In the genomic region with DNA sequence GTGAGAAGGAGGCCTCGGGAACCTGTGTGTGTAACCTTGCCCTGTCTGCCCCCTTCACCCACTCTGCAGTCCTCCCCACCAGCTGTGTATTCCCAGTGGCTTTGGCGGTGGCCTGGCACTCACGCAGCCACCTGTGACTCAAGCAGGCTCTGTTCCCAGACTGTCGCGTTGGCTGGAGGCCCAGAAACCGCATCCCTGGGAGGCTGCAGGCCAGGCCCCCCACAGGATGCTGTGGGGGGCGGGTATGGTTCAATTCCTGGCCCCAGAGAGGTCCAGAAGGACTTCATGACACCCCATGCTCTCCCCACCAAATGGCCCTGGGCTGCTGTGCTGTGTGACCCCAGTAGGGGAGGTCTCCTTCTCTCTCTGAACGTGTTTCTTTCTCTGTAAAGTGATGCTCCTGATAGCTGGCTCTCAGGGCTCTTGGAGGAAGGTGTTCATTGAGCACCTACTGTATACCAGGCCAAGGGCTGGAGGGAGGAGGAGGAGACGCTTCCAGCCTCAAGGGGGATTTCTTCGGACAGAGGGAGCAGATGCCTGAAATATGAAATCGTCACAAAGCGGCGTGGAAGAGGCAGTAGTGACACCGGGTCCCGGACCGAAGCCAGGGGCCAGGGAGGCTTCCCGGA, we compare ENCODE assay signal across 14 cellular contexts. TPM values are rescaled to one million over a fixed set of nuclear protein-coding genes. Genes with fewer than 3 reads are reported as not detected.
DNase-seq lines count a peak whose midpoint lies in the region; ATAC-seq and TF ChIP-seq lines count a peak whose summit lies in the region.
"Had no signal": no experiment of that assay in that cellular context is flagged by ENCODE, and none has a peak within 500 bp of the region (broad histone marks: within the 10 kb centered on the region; RNA-seq: fewer than 3 reads in every experiment).

No MANE protein-coding gene starts in this region.

- no peak overlapping the region for H3K4me3 ChIP-seq in fibroblast of lung (replicated peaks in 1 of 4; ENCODE audit: control extremely low read depth in 1 of 4, insufficient read depth in 1 of 4, low read depth in 3 of 4, low read length in 4 of 4)
- H3K4me3 ChIP-seq in CD8-positive, alpha-beta T cell (ENCODE audit: low read depth, low read length): no peak overlapping the region
- H3K4me3 ChIP-seq: left lung had no signal

- H3K27me3 Mint-ChIP-seq in CD8-positive, alpha-beta T cell (ENCODE audit: low read depth): peaks cover 50% of the 10 kb centered on the region

- no peaks in the 10 kb centered on the region for H3K79me2 ChIP-seq in fibroblast of lung (ENCODE audit: control insufficient read depth, insufficient read depth, low read length)

- ATAC-seq in left cardiac atrium: peak; percentile 21 to 64
- no peak for ATAC-seq in Right ventricle myocardium superior (ENCODE audit: poor library complexity)
- no peak for ATAC-seq in CD8-positive, alpha-beta T cell
- no peak for ATAC-seq in GM21360 (IDR thresholded peaks at IDR 0.05; ENCODE audit: unreplicated experiment)
- ATAC-seq in HG02852 (IDR thresholded peaks at IDR 0.05; ENCODE audit: unreplicated experiment): no peak
- ATAC-seq: left lung had no signal

- no peaks in the 10 kb centered on the region for H3K36me3 ChIP-seq in fibroblast of lung (ENCODE audit: control insufficient read depth, insufficient read depth, low read length)
- H3K36me3 ChIP-seq in CD8-positive, alpha-beta T cell (ENCODE audit: insufficient read depth, low read length): no peaks in the 10 kb centered on the region
- H3K36me3 ChIP-seq: left lung had no signal

- intact Hi-C loops in left cardiac atrium (cut with DNase I) (loop anchor here in 1 of 2 donors (10.0 kb wide), 1 partner anchor 155 kb away; a partner anchor contains a TSS), Right ventricle myocardium superior (cut with DNase I) (no loop called here)
- intact Hi-C loops in CD8-positive, alpha-beta T cell (cut with DNase I, micrococcal nuclease): no loop called here

- POLR2A ChIA-PET in CD8-positive, alpha-beta T cell (lab: Charles Lee): no interaction called here

- no peak overlapping the region for H3K9ac ChIP-seq in fibroblast of lung (ENCODE audit: insufficient read depth, low read length)

- DNase-seq in left cardiac atrium: no peak
- no peak for DNase-seq in Right ventricle myocardium superior
- DNase-seq in NCI-H69 (lab: John Stamatoyannopoulos, UW): peak; percentile 72
- peak; percentile 30 to 54 for DNase-seq in fibroblast of lung (ENCODE audit: low read depth in 2 of 2)
- no peak for DNase-seq in AG08395 (ENCODE audit: low spot score)
- no peak for DNase-seq in CD8-positive, alpha-beta T cell
- DNase-seq: activated CD4-positive, alpha-beta T cell treated with anti-CD3 and anti-CD28 coated beads, Interleukin-2, amount 50 U/mL, for 4 hours; erythroblast; MM.1S had no signal

- no peak overlapping the region for H2AFZ ChIP-seq in fibroblast of lung (ENCODE audit: low read length)

- CTCF ChIA-PET in CD8-positive, alpha-beta T cell (lab: Charles Lee): no interaction called here

- H3K27ac Mint-ChIP-seq in CD8-positive, alpha-beta T cell: no peak overlapping the region

- H3K4me1 Mint-ChIP-seq in CD8-positive, alpha-beta T cell (ENCODE audit: low read depth): peaks cover 5% of the 10 kb centered on the region

- no peaks in the 10 kb centered on the region for H3K36me3 Mint-ChIP-seq in CD8-positive, alpha-beta T cell

- no peaks in the 10 kb centered on the region for H3K9me3 ChIP-seq in fibroblast of lung (ENCODE audit: control insufficient read depth, insufficient read depth, low read depth, low read length)
- H3K9me3 ChIP-seq in CD8-positive, alpha-beta T cell (ENCODE audit: low read length): no peaks in the 10 kb centered on the region

- H3K4me1 ChIP-seq in fibroblast of lung (ENCODE audit: control insufficient read depth, extremely low read depth, insufficient read depth, low read length): no peaks in the 10 kb centered on the region
- peaks cover 10% of the 10 kb centered on the region for H3K4me1 ChIP-seq in CD8-positive, alpha-beta T cell (ENCODE audit: insufficient read depth, low read length)

- H3K4me3 Mint-ChIP-seq in CD8-positive, alpha-beta T cell: no peak overlapping the region

- H4K20me1 ChIP-seq in fibroblast of lung (ENCODE audit: control insufficient read depth, extremely low read depth, insufficient read depth, low read length): no peaks in the 10 kb centered on the region

- no peak for TF ChIP-seq CTCF in fibroblast of lung (conservative IDR thresholded peaks at IDR 0.05 in 1 of 2, IDR thresholded peaks at IDR 0.05 in 1 of 2; ENCODE audit: low read depth in 1 of 2, low read length in 2 of 2)
- no peak for TF ChIP-seq CTCF in CD8-positive, alpha-beta T cell (IDR thresholded peaks at IDR 0.05)

- H3K9me3 Mint-ChIP-seq in CD8-positive, alpha-beta T cell: peaks cover 2% of the 10 kb centered on the region

- no peak overlapping the region for H3K27ac ChIP-seq in fibroblast of lung (ENCODE audit: insufficient read depth, low read length)
- H3K27ac ChIP-seq in CD8-positive, alpha-beta T cell (ENCODE audit: low read depth, low read length): no peak overlapping the region
- H3K27ac ChIP-seq: left lung had no signal

- H3K27me3 ChIP-seq in fibroblast of lung (ENCODE audit: control insufficient read depth, insufficient read depth, low read length): peaks cover 18% of the 10 kb centered on the region
- peaks cover 19% of the 10 kb centered on the region for H3K27me3 ChIP-seq in CD8-positive, alpha-beta T cell (ENCODE audit: insufficient read depth, low read length)

- H3K4me2 ChIP-seq in fibroblast of lung (ENCODE audit: extremely low read depth, insufficient read depth, low read length): no peak overlapping the region

RNA-seq across cellular contexts. Expression of a gene that starts 1.9 kb away (rescaled TPM):
- total RNA-seq in left cardiac atrium: not detected
- not detected for total RNA-seq in Right ventricle myocardium superior
- not detected in 2 replicates for total RNA-seq in fibroblast of lung
- polyA plus RNA-seq in fibroblast of lung: not detected in 2 replicates
- polyA plus RNA-seq in fibroblast of lung (2012): not detected in 2 replicates
- polyA minus RNA-seq in fibroblast of lung (ENCODE audit: low replicate concordance): not detected in 2 replicates
- total RNA-seq in CD8-positive, alpha-beta T cell: under 1 TPM; 0.33 to 0.46 TPM
- total RNA-seq: pulmonary artery endothelial cell had no signal

RNA-seq across cellular contexts. Expression of a gene that starts 18.5 kb away (rescaled TPM):
- total RNA-seq in left cardiac atrium: 10 to 100 TPM; 43.6 to 47.7 TPM
- 37.3 TPM for total RNA-seq in Right ventricle myocardium superior
- 43.1 and 61.6 TPM in 2 replicates for total RNA-seq in fibroblast of lung
- polyA plus RNA-seq in fibroblast of lung: 182 and 233 TPM in 2 replicates
- polyA plus RNA-seq in fibroblast of lung (2012): 197 and 217 TPM in 2 replicates
- polyA minus RNA-seq in fibroblast of lung (ENCODE audit: low replicate concordance): 8.1 and 34.4 TPM in 2 replicates
- 100 to 1,000 TPM; 103 to 113 TPM for total RNA-seq in CD8-positive, alpha-beta T cell

RNA-seq across cellular contexts. Expression of a gene that starts 18.6 kb away (rescaled TPM):
- 10 to 100 TPM; 22.9 to 33.7 TPM for total RNA-seq in left cardiac atrium
- total RNA-seq in Right ventricle myocardium superior: 23.9 TPM
- total RNA-seq in fibroblast of lung: 18.0 and 23.8 TPM in 2 replicates
- 10.7 and 16.0 TPM in 2 replicates for polyA plus RNA-seq in fibroblast of lung
- 24.0 and 29.0 TPM in 2 replicates for polyA plus RNA-seq in fibroblast of lung (2012)
- polyA minus RNA-seq in fibroblast of lung (ENCODE audit: low replicate concordance): 12.3 and 27.6 TPM in 2 replicates
- 100 to 1,000 TPM; 123 to 126 TPM for total RNA-seq in CD8-positive, alpha-beta T cell

RNA-seq across cellular contexts. Expression of a gene that starts 27.9 kb away (rescaled TPM):
- 1 to 10 TPM; 1.0 to 2.3 TPM for total RNA-seq in left cardiac atrium
- 0.70 TPM for total RNA-seq in Right ventricle myocardium superior
- not detected in 2 replicates for total RNA-seq in fibroblast of lung
- polyA plus RNA-seq in fibroblast of lung: not detected in 2 replicates
- polyA plus RNA-seq in fibroblast of lung (2012): 0.06 and 0.08 TPM in 2 replicates
- polyA minus RNA-seq in fibroblast of lung (ENCODE audit: low replicate concordance): not detected in 2 replicates
- total RNA-seq in CD8-positive, alpha-beta T cell: not detected
- total RNA-seq: pulmonary artery endothelial cell, SK-MEL-5 had no signal

RNA-seq across cellular contexts. Expression of a gene that starts 50.2 kb away (rescaled TPM):
- total RNA-seq in left cardiac atrium: not detected
- total RNA-seq in Right ventricle myocardium superior: not detected
- under 0.01 TPM in 1 of 2 replicates, not detected in the other for total RNA-seq in fibroblast of lung
- not detected in 2 replicates for polyA plus RNA-seq in fibroblast of lung
- polyA plus RNA-seq in fibroblast of lung (2012): 0.09 and 0.20 TPM in 2 replicates
- polyA minus RNA-seq in fibroblast of lung (ENCODE audit: low replicate concordance): not detected in 2 replicates
- total RNA-seq in CD8-positive, alpha-beta T cell: not detected
- total RNA-seq: left lung, pulmonary artery endothelial cell, SK-MEL-5 had no signal

Comparison
In these comparisons a context has a peak if more than half of its experiments do, and no peak if none do; other contexts are left out.
1. ATAC-seq: peak in left cardiac atrium (2 of 2); none in Right ventricle myocardium superior (single experiment), CD8-positive, alpha-beta T cell (single experiment), GM21360 (single experiment) and HG02852 (single experiment).
2. DNase-seq: peak in NCI-H69 (single experiment) and fibroblast of lung (2 of 2); none in left cardiac atrium (single experiment), Right ventricle myocardium superior (single experiment), AG08395 (single experiment) and CD8-positive, alpha-beta T cell (0 of 7).